Comparison of ENCODE assay signal across 8 cellular contexts in genomic region chr13:79480954-79481684, GRCh38. TPM values are rescaled to one million over a fixed set of nuclear protein-coding genes. Genes with fewer than 3 reads are reported as not detected.
DNase-seq lines count a peak whose midpoint lies in the region; ATAC-seq and TF ChIP-seq lines count a peak whose summit lies in the region.

Gene NDFIP2 (plus strand): TSS chr13:79481155. CDS start chr13:79481204, 49 bp downstream.

- POLR2A ChIA-PET in T-cell (lab: Charles Lee), result interaction anchor here (0.6 to 1.0 kb wide), 2 partner anchors 30 to 98 kb away, joined by 3 to 7 read pairs; no protein-coding TSS in a partner anchor

- TF ChIP-seq POLR2A in heart left ventricle (IDR thresholded peaks at IDR 0.05), result peak in 1 of 2 donors; percentile 73

- H3K27ac Mint-ChIP-seq in T-cell, result peak within 1 kb of the TSS; percentile 58 to 71
- H3K27ac Mint-ChIP-seq in type B pancreatic cell, result peak within 1 kb of the TSS; percentile 98

- H3K9me3 ChIP-seq in heart left ventricle, result no peaks in the 10 kb centered on the region

- no peaks in the 10 kb centered on the region for H3K36me3 ChIP-seq in heart left ventricle

- peaks cover 0 to 4% (median 0%) of the 10 kb centered on the region in 9 donors for H3K27me3 ChIP-seq in heart left ventricle

- no peaks in the 10 kb centered on the region for H3K36me3 Mint-ChIP-seq in T-cell
- H3K36me3 Mint-ChIP-seq in type B pancreatic cell, result peaks cover 5% of the 10 kb centered on the region

- H3K4me3 Mint-ChIP-seq in T-cell, result peak within 1 kb of the TSS; percentile 84 to 96 (median 93)
- H3K4me3 Mint-ChIP-seq in type B pancreatic cell, result peak within 1 kb of the TSS; percentile 95

- peak; percentile 89 for DNase-seq in GM12865 (ENCODE audit: low read depth)
- DNase-seq in NCI-H1417 (lab: John Stamatoyannopoulos, UW), result peak; percentile 97 to 99 (median 98)
- peak; percentile 63 to 83 (median 73) for DNase-seq in T-cell
- DNase-seq in heart left ventricle, result peak; percentile 80 to 94 (median 90)
- peak; percentile 80 to 97 (median 82) for DNase-seq in posterior cingulate gyrus
- peak; percentile 88 for DNase-seq in type B pancreatic cell (ENCODE audit: extremely low spot score, unreplicated experiment)

- intact Hi-C loops in heart left ventricle (cut with DNase I) (loop anchor here in 9 of 10 donors (2.0 to 10.0 kb wide), 10 partner anchors 41 to 74 kb away; partner anchors contain the start of gene RBM26 (in 1 of the 9)), posterior cingulate gyrus (cut with DNase I) (loop anchor here (5.0 kb wide), 1 partner anchor 74 kb away; the partner anchor contains the start of gene RBM26)

- H3K27me3 Mint-ChIP-seq in T-cell, result no peaks in the 10 kb centered on the region
- H3K27me3 Mint-ChIP-seq in type B pancreatic cell, result peaks cover 4% of the 10 kb centered on the region

- CTCF ChIA-PET in T-cell (lab: Charles Lee), result interaction anchor here (0.6 to 5.5 kb wide), 12 partner anchors 30 to 138 kb away, joined by 3 to 34 read pairs (median 4); partner anchors contain the start of gene RBM26 (in 1 of the 2)

- TF ChIP-seq CTCF in GM12865 (IDR thresholded peaks at IDR 0.05; ENCODE audit: insufficient read depth, low read depth, low read length, missing control alignments) (no peak), heart left ventricle (IDR thresholded peaks at IDR 0.05) (peak in 2 of 12 donors; percentile 6 to 12), type B pancreatic cell (conservative IDR thresholded peaks at IDR 0.05) (peak; percentile 12)

- no peaks in the 10 kb centered on the region for H3K9me3 Mint-ChIP-seq in T-cell
- no peaks in the 10 kb centered on the region for H3K9me3 Mint-ChIP-seq in type B pancreatic cell

- H3K4me1 Mint-ChIP-seq in T-cell (peaks cover 45 to 49% (median 46%) of the 10 kb centered on the region in 3 donors), type B pancreatic cell (ENCODE audit: unreplicated experiment) (peaks cover 25% of the 10 kb centered on the region)

- peak; percentile 91 for ATAC-seq in HG02678 (IDR thresholded peaks at IDR 0.05; ENCODE audit: unreplicated experiment)
- peak; percentile 83 to 84 (median 84) for ATAC-seq in T-cell (replicated peaks in 1 of 4)
- peak; percentile 81 to 95 (median 94) for ATAC-seq in heart left ventricle

- peaks cover 0 to 40% (median 26%) of the 10 kb centered on the region in 12 donors for H3K4me1 ChIP-seq in heart left ventricle

- H3K4me3 ChIP-seq in GM12865 (ENCODE audit: low read depth, low read length) (peak within 1 kb of the TSS; percentile 82), heart left ventricle (peak within 1 kb of the TSS; percentile 56 to 96 (median 88))

- 0 to 1% (median 1%) methylated on average over 64 to 74 of the region's 74 CpGs for WGBS in adipose tissue, 3 donors
- 0 to 3% (median 0%) methylated on average over 58 to 74 of the region's 74 CpGs for WGBS in heart left ventricle, 4 donors

- H3K27ac ChIP-seq in adipose tissue (ENCODE audit: low read depth, low read length) (no peak within 1 kb of the TSS), heart left ventricle (peak within 1 kb of the TSS; percentile 36 to 87 (median 78))

RNA-seq across cellular contexts. Expression of gene NDFIP2, which starts in this region (rescaled TPM):
- 1 to 10 TPM; 3.1 to 6.8 (median 5.0) TPM for total RNA-seq in T-cell
- polyA plus RNA-seq in adipose tissue, result 10 to 100 TPM in 2 of 3 donors, 1 to 10 TPM in 1; 8.3 to 12.4 (median 11.0) TPM
- total RNA-seq in heart left ventricle, result 10 to 100 TPM; 21.8 to 42.6 (median 32.4) TPM
- 10 to 100 TPM; 14.2 to 31.0 TPM for polyA plus RNA-seq in heart left ventricle
- 41.7 and 97.5 TPM in 2 replicates for total RNA-seq in type B pancreatic cell (ENCODE audit: low replicate concordance)
